In the genomic region with DNA sequence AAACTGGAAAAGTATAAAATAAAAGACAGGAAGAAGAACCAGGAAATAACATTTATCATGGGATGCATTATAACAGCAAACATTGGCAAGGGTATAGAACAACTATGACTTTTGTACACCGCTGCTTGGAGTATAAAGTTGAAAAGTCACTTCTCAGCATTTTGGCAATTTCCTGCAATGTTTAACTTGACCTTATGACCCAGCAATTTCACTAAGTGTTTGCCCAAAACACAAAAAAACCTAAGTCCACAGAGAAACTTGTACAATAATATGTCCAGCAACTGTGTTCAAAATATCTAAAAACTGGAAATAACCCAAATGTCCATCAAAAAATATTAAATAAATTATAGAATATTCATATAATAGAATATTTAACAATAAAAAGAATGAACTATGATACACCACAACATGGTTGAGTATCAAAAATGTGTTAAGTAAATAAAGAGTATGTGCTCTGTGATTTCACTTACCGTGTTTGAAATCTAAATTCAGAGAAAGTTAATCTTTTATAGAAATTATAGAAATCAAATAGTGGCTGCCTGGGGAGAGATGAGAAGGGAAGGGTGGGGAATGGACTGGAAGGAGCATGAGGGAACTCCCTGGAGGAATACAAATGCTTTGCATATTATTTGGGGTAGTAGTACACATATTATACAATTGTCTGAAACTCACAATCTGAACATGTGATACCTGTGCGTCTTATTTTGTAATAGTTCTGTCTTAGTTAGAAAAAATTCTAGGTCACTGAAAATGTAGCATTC, we compare ENCODE assay signal across 1 cellular context.
TF ChIP-seq lines count a peak whose summit lies in the region.

No MANE protein-coding gene starts in this region.

TF ChIP-seq in HepG2, 621 proteins besides CTCF, POLR2A, EP300 and RAD21 (continued from another document and continues in another):
- TF ChIP-seq EHMT2 (IDR thresholded peaks at IDR 0.05; ENCODE audit: borderline replicate concordance, low read depth, low read length) (peak; percentile 6), MAFG (CRISPR knock-in tag; IDR thresholded peaks at IDR 0.05) (peak; percentile 38; the same call in 1 of the 2 replicates), ZEB1 (IDR thresholded peaks at IDR 0.05; ENCODE audit: insufficient replicate concordance, low read depth) (no peak), MAFF (IDR thresholded peaks at IDR 0.05; ENCODE audit: low read depth, low read length) (peak; percentile 89), PLRG1 (conservative IDR thresholded peaks at IDR 0.05) (no peak), SMC3 (IDR thresholded peaks at IDR 0.05; ENCODE audit: low read length) (no peak), MED8 (CRISPR knock-in tag; IDR thresholded peaks at IDR 0.05; ENCODE audit: insufficient replicate concordance) (no peak), TEAD2 (CRISPR knock-in tag; IDR thresholded peaks at IDR 0.05) (no peak), ATM (IDR thresholded peaks at IDR 0.05; ENCODE audit: borderline replicate concordance) (no peak), ZNF652 (CRISPR knock-in tag; IDR thresholded peaks at IDR 0.05; ENCODE audit: borderline replicate concordance, low read depth) (no peak), KLF13 (CRISPR knock-in tag; IDR thresholded peaks at IDR 0.05) (no peak), NCOR1 (IDR thresholded peaks at IDR 0.05; ENCODE audit: borderline replicate concordance, low read length) (peak; percentile 75; the same call in 1 of the 2 replicates), KDM4B (CRISPR knock-in tag; IDR thresholded peaks at IDR 0.05) (no peak), ZNF598 (CRISPR knock-in tag; IDR thresholded peaks at IDR 0.05; ENCODE audit: borderline replicate concordance) (no peak), KLF6 (CRISPR knock-in tag; IDR thresholded peaks at IDR 0.05) (no peak), REL (CRISPR knock-in tag; conservative IDR thresholded peaks at IDR 0.05) (no peak), SPEN (CRISPR knock-in tag; IDR thresholded peaks at IDR 0.05; ENCODE audit: low read depth) (no peak), ZBTB38 (CRISPR knock-in tag; IDR thresholded peaks at IDR 0.05) (no peak), SNAI1 (CRISPR knock-in tag; IDR thresholded peaks at IDR 0.05; ENCODE audit: borderline replicate concordance) (no peak), ZNF331 (CRISPR knock-in tag; IDR thresholded peaks at IDR 0.05) (peak; percentile 78; the same call in 1 of the 2 replicates), REXO4 (CRISPR knock-in tag; IDR thresholded peaks at IDR 0.05; ENCODE audit: borderline replicate concordance) (no peak), ZNF160 (CRISPR knock-in tag; IDR thresholded peaks at IDR 0.05) (no peak), ZNF264 (CRISPR knock-in tag; IDR thresholded peaks at IDR 0.05) (no peak; the same call in 1 of the 2 replicates), DPF2 (CRISPR knock-in tag; IDR thresholded peaks at IDR 0.05; ENCODE audit: borderline replicate concordance, low read depth) (peak; percentile 67), MEF2D (CRISPR knock-in tag; IDR thresholded peaks at IDR 0.05) (0 out of 2 replicates have a peak, but pooled peaks have one; percentile 57), ZBTB21 (CRISPR knock-in tag; IDR thresholded peaks at IDR 0.05) (no peak), KDM6A (CRISPR knock-in tag; IDR thresholded peaks at IDR 0.05; ENCODE audit: low read depth) (peak; percentile 89; the same call in 1 of the 2 replicates), JDP2 (CRISPR knock-in tag; IDR thresholded peaks at IDR 0.05; ENCODE audit: borderline replicate concordance) (no peak), GATAD2A (CRISPR knock-in tag; IDR thresholded peaks at IDR 0.05) (peak; percentile 87), NR2F1 (CRISPR knock-in tag; IDR thresholded peaks at IDR 0.05) (peak; percentile 94 to 98), MTA3 (CRISPR knock-in tag; IDR thresholded peaks at IDR 0.05) (no peak), ZNF430 (CRISPR knock-in tag; IDR thresholded peaks at IDR 0.05) (no peak), HCFC1 (IDR thresholded peaks at IDR 0.05; ENCODE audit: low read depth, low read length) (no peak), ZNF317 (CRISPR knock-in tag; IDR thresholded peaks at IDR 0.05) (0 out of 2 replicates have a peak, but pooled peaks have one; percentile 44), ZFX (CRISPR knock-in tag; IDR thresholded peaks at IDR 0.05; ENCODE audit: low read depth) (no peak), ZNF782 (CRISPR knock-in tag; IDR thresholded peaks at IDR 0.05; ENCODE audit: borderline replicate concordance) (no peak), ZNF460 (CRISPR knock-in tag; IDR thresholded peaks at IDR 0.05; ENCODE audit: borderline replicate concordance) (no peak), ZIK1 (CRISPR knock-in tag; IDR thresholded peaks at IDR 0.05; ENCODE audit: borderline replicate concordance, low read depth) (no peak), GLI4 (CRISPR knock-in tag; IDR thresholded peaks at IDR 0.05; ENCODE audit: borderline replicate concordance) (no peak), MAFK (conservative IDR thresholded peaks at IDR 0.05 in 1 of 2, IDR thresholded peaks at IDR 0.05 in 1 of 2; ENCODE audit: low read length in 2 of 2) (peak; percentile 89 to 95)
- TF ChIP-seq, protein P1, sequence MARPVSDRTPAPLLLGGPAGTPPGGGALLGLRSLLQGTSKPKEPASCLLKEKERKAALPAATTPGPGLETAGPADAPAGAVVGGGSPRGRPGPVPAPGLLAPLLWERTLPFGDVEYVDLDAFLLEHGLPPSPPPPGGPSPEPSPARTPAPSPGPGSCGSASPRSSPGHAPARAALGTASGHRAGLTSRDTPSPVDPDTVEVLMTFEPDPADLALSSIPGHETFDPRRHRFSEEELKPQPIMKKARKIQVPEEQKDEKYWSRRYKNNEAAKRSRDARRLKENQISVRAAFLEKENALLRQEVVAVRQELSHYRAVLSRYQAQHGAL (CRISPR knock-in tag; IDR thresholded peaks at IDR 0.05; ENCODE audit: not compliant biosample characterization): no peak
- TF ChIP-seq, protein P2, sequence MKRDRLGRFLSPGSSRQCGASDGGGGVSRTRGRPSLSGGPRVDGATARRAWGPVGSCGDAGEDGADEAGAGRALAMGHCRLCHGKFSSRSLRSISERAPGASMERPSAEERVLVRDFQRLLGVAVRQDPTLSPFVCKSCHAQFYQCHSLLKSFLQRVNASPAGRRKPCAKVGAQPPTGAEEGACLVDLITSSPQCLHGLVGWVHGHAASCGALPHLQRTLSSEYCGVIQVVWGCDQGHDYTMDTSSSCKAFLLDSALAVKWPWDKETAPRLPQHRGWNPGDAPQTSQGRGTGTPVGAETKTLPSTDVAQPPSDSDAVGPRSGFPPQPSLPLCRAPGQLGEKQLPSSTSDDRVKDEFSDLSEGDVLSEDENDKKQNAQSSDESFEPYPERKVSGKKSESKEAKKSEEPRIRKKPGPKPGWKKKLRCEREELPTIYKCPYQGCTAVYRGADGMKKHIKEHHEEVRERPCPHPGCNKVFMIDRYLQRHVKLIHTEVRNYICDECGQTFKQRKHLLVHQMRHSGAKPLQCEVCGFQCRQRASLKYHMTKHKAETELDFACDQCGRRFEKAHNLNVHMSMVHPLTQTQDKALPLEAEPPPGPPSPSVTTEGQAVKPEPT (CRISPR knock-in tag; IDR thresholded peaks at IDR 0.05; ENCODE audit: low read depth): no peak
- TF ChIP-seq, protein P3, sequence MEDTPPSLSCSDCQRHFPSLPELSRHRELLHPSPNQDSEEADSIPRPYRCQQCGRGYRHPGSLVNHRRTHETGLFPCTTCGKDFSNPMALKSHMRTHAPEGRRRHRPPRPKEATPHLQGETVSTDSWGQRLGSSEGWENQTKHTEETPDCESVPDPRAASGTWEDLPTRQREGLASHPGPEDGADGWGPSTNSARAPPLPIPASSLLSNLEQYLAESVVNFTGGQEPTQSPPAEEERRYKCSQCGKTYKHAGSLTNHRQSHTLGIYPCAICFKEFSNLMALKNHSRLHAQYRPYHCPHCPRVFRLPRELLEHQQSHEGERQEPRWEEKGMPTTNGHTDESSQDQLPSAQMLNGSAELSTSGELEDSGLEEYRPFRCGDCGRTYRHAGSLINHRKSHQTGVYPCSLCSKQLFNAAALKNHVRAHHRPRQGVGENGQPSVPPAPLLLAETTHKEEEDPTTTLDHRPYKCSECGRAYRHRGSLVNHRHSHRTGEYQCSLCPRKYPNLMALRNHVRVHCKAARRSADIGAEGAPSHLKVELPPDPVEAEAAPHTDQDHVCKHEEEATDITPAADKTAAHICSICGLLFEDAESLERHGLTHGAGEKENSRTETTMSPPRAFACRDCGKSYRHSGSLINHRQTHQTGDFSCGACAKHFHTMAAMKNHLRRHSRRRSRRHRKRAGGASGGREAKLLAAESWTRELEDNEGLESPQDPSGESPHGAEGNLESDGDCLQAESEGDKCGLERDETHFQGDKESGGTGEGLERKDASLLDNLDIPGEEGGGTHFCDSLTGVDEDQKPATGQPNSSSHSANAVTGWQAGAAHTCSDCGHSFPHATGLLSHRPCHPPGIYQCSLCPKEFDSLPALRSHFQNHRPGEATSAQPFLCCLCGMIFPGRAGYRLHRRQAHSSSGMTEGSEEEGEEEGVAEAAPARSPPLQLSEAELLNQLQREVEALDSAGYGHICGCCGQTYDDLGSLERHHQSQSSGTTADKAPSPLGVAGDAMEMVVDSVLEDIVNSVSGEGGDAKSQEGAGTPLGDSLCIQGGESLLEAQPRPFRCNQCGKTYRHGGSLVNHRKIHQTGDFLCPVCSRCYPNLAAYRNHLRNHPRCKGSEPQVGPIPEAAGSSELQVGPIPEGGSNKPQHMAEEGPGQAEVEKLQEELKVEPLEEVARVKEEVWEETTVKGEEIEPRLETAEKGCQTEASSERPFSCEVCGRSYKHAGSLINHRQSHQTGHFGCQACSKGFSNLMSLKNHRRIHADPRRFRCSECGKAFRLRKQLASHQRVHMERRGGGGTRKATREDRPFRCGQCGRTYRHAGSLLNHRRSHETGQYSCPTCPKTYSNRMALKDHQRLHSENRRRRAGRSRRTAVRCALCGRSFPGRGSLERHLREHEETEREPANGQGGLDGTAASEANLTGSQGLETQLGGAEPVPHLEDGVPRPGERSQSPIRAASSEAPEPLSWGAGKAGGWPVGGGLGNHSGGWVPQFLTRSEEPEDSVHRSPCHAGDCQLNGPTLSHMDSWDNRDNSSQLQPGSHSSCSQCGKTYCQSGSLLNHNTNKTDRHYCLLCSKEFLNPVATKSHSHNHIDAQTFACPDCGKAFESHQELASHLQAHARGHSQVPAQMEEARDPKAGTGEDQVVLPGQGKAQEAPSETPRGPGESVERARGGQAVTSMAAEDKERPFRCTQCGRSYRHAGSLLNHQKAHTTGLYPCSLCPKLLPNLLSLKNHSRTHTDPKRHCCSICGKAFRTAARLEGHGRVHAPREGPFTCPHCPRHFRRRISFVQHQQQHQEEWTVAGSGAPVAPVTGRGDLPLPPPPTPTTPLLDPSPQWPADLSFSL (CRISPR knock-in tag; IDR thresholded peaks at IDR 0.05): peak; percentile 71
- TF ChIP-seq, protein P4, sequence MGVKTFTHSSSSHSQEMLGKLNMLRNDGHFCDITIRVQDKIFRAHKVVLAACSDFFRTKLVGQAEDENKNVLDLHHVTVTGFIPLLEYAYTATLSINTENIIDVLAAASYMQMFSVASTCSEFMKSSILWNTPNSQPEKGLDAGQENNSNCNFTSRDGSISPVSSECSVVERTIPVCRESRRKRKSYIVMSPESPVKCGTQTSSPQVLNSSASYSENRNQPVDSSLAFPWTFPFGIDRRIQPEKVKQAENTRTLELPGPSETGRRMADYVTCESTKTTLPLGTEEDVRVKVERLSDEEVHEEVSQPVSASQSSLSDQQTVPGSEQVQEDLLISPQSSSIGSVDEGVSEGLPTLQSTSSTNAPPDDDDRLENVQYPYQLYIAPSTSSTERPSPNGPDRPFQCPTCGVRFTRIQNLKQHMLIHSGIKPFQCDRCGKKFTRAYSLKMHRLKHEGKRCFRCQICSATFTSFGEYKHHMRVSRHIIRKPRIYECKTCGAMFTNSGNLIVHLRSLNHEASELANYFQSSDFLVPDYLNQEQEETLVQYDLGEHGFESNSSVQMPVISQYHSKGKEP (CRISPR knock-in tag; IDR thresholded peaks at IDR 0.05): no peak
- TF ChIP-seq, protein P5, sequence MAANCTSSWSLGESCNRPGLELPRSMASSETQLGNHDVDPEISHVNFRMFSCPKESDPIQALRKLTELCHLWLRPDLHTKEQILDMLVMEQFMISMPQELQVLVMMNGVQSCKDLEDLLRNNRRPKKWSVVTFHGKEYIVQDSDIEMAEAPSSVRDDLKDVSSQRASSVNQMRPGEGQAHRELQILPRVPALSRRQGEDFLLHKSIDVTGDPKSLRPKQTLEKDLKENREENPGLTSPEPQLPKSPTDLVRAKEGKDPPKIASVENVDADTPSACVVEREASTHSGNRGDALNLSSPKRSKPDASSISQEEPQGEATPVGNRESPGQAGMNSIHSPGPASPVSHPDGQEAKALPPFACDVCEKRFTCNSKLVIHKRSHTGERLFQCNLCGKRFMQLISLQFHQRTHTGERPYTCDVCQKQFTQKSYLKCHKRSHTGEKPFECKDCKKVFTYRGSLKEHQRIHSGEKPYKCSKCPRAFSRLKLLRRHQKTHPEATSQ (CRISPR knock-in tag; IDR thresholded peaks at IDR 0.05; ENCODE audit: borderline replicate concordance): no peak
- TF ChIP-seq, protein P6, sequence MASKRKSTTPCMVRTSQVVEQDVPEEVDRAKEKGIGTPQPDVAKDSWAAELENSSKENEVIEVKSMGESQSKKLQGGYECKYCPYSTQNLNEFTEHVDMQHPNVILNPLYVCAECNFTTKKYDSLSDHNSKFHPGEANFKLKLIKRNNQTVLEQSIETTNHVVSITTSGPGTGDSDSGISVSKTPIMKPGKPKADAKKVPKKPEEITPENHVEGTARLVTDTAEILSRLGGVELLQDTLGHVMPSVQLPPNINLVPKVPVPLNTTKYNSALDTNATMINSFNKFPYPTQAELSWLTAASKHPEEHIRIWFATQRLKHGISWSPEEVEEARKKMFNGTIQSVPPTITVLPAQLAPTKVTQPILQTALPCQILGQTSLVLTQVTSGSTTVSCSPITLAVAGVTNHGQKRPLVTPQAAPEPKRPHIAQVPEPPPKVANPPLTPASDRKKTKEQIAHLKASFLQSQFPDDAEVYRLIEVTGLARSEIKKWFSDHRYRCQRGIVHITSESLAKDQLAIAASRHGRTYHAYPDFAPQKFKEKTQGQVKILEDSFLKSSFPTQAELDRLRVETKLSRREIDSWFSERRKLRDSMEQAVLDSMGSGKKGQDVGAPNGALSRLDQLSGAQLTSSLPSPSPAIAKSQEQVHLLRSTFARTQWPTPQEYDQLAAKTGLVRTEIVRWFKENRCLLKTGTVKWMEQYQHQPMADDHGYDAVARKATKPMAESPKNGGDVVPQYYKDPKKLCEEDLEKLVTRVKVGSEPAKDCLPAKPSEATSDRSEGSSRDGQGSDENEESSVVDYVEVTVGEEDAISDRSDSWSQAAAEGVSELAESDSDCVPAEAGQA (IDR thresholded peaks at IDR 0.05; ENCODE audit: low read depth): no peak
- TF ChIP-seq, protein P6 (CRISPR knock-in tag; IDR thresholded peaks at IDR 0.05; ENCODE audit: borderline replicate concordance): no peak
